14 cellular contexts compared by ENCODE assay signal in the genomic region with DNA sequence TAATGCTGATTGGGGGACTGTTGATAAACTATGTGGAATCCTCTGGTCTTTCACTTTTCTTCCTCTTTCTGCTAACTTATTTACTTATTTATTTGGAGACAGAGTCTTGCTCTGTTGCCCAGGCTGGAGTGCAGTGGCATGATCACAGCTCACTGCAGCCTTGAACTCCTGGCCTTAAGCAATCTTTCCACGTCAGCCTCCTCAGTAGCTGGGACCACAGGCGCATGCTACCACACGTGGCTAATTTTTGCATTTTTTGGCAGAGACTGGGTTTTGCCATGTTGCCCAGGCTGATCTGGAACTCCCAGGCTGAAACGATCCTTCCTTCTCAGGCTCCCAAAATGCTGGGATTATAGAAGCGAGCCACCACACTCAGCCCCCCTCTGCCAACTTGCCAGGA.
"Had no signal": no experiment of that assay in that cellular context is flagged by ENCODE, and none has a peak within 500 bp of the region (broad histone marks: within the 10 kb centered on the region; RNA-seq: fewer than 3 reads in every experiment).

No MANE protein-coding gene starts in this region.

- DNase-seq: activated CD4-positive, alpha-beta T cell treated with anti-CD3 and anti-CD28 coated beads, Interleukin-2, amount 50 U/mL, for 1 hour; activated CD4-positive, CD25-positive, alpha-beta regulatory T cell; activated naive CD8-positive, alpha-beta T cell treated with anti-CD3 and anti-CD28 coated beads, Interleukin-2, amount 10 ng/mL, durations not matched to agents 7 days and 5 days; glutamatergic neuron; left cardiac atrium; mucosa of descending colon; psoas muscle; stomach had no signal

- H3K4me3 ChIP-seq: ascending aorta, esophagus muscularis mucosa, mucosa of descending colon, psoas muscle, SK-N-MC, stomach, thoracic aorta had no signal

- H3K9me3 ChIP-seq: ascending aorta, esophagus muscularis mucosa, mucosa of descending colon, psoas muscle, stomach, thoracic aorta had no signal

- H3K4me1 ChIP-seq: ascending aorta, psoas muscle had no signal

- H3K27ac Mint-ChIP-seq: activated naive CD8-positive, alpha-beta T cell treated with anti-CD3 and anti-CD28 coated beads, Interleukin-2, amount 10 ng/mL, durations not matched to agents 7 days and 5 days had no signal

- ATAC-seq: mucosa of descending colon; natural killer cell treated with Interleukin-12 subunit alpha and Interleukin-12 subunit beta and Interleukin-15 and Interleukin-18, amount 100 ng/mL, for 72 hours had no signal

- H3K27ac ChIP-seq: ascending aorta, esophagus muscularis mucosa, psoas muscle, SK-N-MC, stomach, thoracic aorta had no signal

- H3K27me3 ChIP-seq: ascending aorta, esophagus muscularis mucosa, stomach had no signal

- H3K9me3 Mint-ChIP-seq: activated naive CD8-positive, alpha-beta T cell treated with anti-CD3 and anti-CD28 coated beads, Interleukin-2, amount 10 ng/mL, durations not matched to agents 7 days and 5 days; activated T-helper 1 cell treated with anti-CD3 and anti-CD28 coated beads, Interleukin-12 subunit alpha, Interleukin-12 subunit beta, Interleukin-2, Interleukin-4 antibody, amounts not matched to agents 30 ng/mL and 10 ng/mL and 1 ng/mL, durations not matched to agents 14 hours and 24 hours and 36 hours; natural killer cell treated with Interleukin-12 subunit alpha and Interleukin-12 subunit beta and Interleukin-15 and Interleukin-18, amount 100 ng/mL, for 72 hours had no signal

- H3K4me3 Mint-ChIP-seq: activated naive CD8-positive, alpha-beta T cell treated with anti-CD3 and anti-CD28 coated beads, Interleukin-2, amount 10 ng/mL, durations not matched to agents 7 days and 5 days; activated T-helper 1 cell treated with anti-CD3 and anti-CD28 coated beads, Interleukin-12 subunit alpha, Interleukin-12 subunit beta, Interleukin-2, Interleukin-4 antibody, amounts not matched to agents 30 ng/mL and 10 ng/mL and 1 ng/mL, durations not matched to agents 14 hours and 24 hours and 36 hours; natural killer cell treated with Interleukin-12 subunit alpha and Interleukin-12 subunit beta and Interleukin-15 and Interleukin-18, amount 100 ng/mL, for 72 hours had no signal

- H3K27me3 Mint-ChIP-seq: activated naive CD8-positive, alpha-beta T cell treated with anti-CD3 and anti-CD28 coated beads, Interleukin-2, amount 10 ng/mL, durations not matched to agents 7 days and 5 days; natural killer cell treated with Interleukin-12 subunit alpha and Interleukin-12 subunit beta and Interleukin-15 and Interleukin-18, amount 100 ng/mL, for 72 hours had no signal
